Comparison of ENCODE assay signal across 8 cellular contexts in genomic region chr3:129398803-129399144, GRCh38. TPM values are rescaled to one million over a fixed set of nuclear protein-coding genes. Genes with fewer than 3 reads are reported as not detected.
DNase-seq lines count a peak whose midpoint lies in the region; ATAC-seq, FAIRE-seq and TF ChIP-seq lines count a peak whose summit lies in the region.

No MANE protein-coding gene starts in this region.

- H3K79me2 ChIP-seq in DND-41 (ENCODE audit: insufficient read depth, low read length) = peaks cover 50% of the 10 kb centered on the region

- H3K9ac ChIP-seq in DND-41 (ENCODE audit: low read depth, low read length) = peak overlapping the region; percentile 64
- H3K9ac ChIP-seq in endocrine pancreas (ENCODE audit: control insufficient read depth, insufficient read depth, low read length) = peak overlapping the region; percentile 77

- peaks cover 6% of the 10 kb centered on the region for H3K36me3 Mint-ChIP-seq in T-helper 17 cell (ENCODE audit: low read depth)

- peak overlapping the region; percentile 87 for H2AFZ ChIP-seq in DND-41 (ENCODE audit: low read depth, low read length)

- H3K4me1 Mint-ChIP-seq in T-helper 17 cell = peaks cover 33% of the 10 kb centered on the region

- peak overlapping the region; percentile 89 to 92 for H3K4me3 ChIP-seq in DND-41 (ENCODE audit: low read depth in 1 of 2, low read length in 2 of 2)
- peak overlapping the region; percentile 74 for H3K4me3 ChIP-seq in endocrine pancreas (ENCODE audit: control insufficient read depth, insufficient read depth, low read length)

- no peak for FAIRE-seq in HTR-8/SVneo (lab: Jason Lieb, UNC)

- no peaks in the 10 kb centered on the region for H3K27me3 Mint-ChIP-seq in T-helper 17 cell

- DNase-seq in DND-41 = peak; percentile 24
- DNase-seq in T-helper 17 cell = no peak
- peak; percentile 21 for DNase-seq in myocyte (ENCODE audit: low read depth)
- no peak for DNase-seq in NCI-H226
- no peak for DNase-seq in HTR-8/SVneo (ENCODE audit: insufficient read length, low spot score)

- peak overlapping the region; percentile 98 for H3K4me3 Mint-ChIP-seq in T-helper 17 cell

- H3K27me3 ChIP-seq in DND-41 (ENCODE audit: insufficient read depth, low read length, poor library complexity) (no peaks in the 10 kb centered on the region), endocrine pancreas (ENCODE audit: control insufficient read depth, insufficient read depth, low read length) (no peaks in the 10 kb centered on the region)

- H3K4me1 ChIP-seq in DND-41 (ENCODE audit: insufficient read depth, low read length) (peaks cover 46% of the 10 kb centered on the region), endocrine pancreas (ENCODE audit: control insufficient read depth, insufficient read depth, low read length) (no peaks in the 10 kb centered on the region)

- ATAC-seq in DND-41 (ENCODE audit: insufficient read depth, low read depth) (peak; percentile 47), HG02588 (IDR thresholded peaks at IDR 0.05; ENCODE audit: unreplicated experiment) (peak; percentile 6), T-helper 17 cell (peak; percentile 51), GM21367 (IDR thresholded peaks at IDR 0.05; ENCODE audit: unreplicated experiment) (no peak)

- H3K9me3 ChIP-seq in DND-41 (ENCODE audit: insufficient read depth, low read length, severe bottlenecking) (no peaks in the 10 kb centered on the region), T-helper 17 cell (ENCODE audit: control insufficient read depth, low read length, poor library complexity, severe bottlenecking) (no peaks in the 10 kb centered on the region), endocrine pancreas (ENCODE audit: control insufficient read depth, low read length) (no peaks in the 10 kb centered on the region)

- H3K4me2 ChIP-seq in DND-41 (ENCODE audit: insufficient read depth, low read length) = peak overlapping the region; percentile 85

- H3K27ac ChIP-seq in DND-41 (ENCODE audit: low read length) = peak overlapping the region; percentile 85

- H3K36me3 ChIP-seq in DND-41 (ENCODE audit: insufficient read depth, low read length) (peaks cover 36% of the 10 kb centered on the region), endocrine pancreas (ENCODE audit: control insufficient read depth, insufficient read depth, low read length) (no peaks in the 10 kb centered on the region)

- peak overlapping the region; percentile 99 for H3K27ac Mint-ChIP-seq in T-helper 17 cell

- peaks cover 33% of the 10 kb centered on the region for H4K20me1 ChIP-seq in DND-41 (ENCODE audit: insufficient read depth, low read length)

- no peak for TF ChIP-seq CTCF in DND-41 (IDR thresholded peaks at IDR 0.05; ENCODE audit: borderline replicate concordance, extremely low read depth, low read length, poor library complexity, severe bottlenecking)

RNA-seq across cellular contexts. Expression of gene EFCAB12, which starts 29.7 kb away (rescaled TPM):
- total RNA-seq in T-helper 17 cell = 1 to 10 TPM; 2.3 to 5.2 TPM
- 0.35 TPM in 1 of 2 replicates, not detected in the other for total RNA-seq in myocyte
- polyA plus RNA-seq in myocyte (2012) = 0.10 TPM

RNA-seq across cellular contexts. Expression of gene MBD4, which starts 41.0 kb away (rescaled TPM):
- total RNA-seq in T-helper 17 cell (10 to 100 TPM; 44.7 to 49.4 TPM), myocyte (15.9 and 16.1 TPM in 2 replicates)
- polyA plus RNA-seq in myocyte (2012) = 15.8 TPM

RNA-seq across cellular contexts. Expression of gene IFT122, which starts 41.2 kb away (rescaled TPM):
- 10 to 100 TPM; 20.1 to 22.8 TPM for total RNA-seq in T-helper 17 cell
- 8.1 and 10.7 TPM in 2 replicates for total RNA-seq in myocyte
- 21.7 TPM for polyA plus RNA-seq in myocyte (2012)

Comparison
In these comparisons a context has a peak if more than half of its experiments do, and no peak if none do; other contexts are left out.
1. DNase-seq: peak in DND-41 (single experiment) and myocyte (single experiment); none in T-helper 17 cell (0 of 3), NCI-H226 (single experiment) and HTR-8/SVneo (single experiment).